8 cellular contexts compared by ENCODE assay signal in genomic region chr5:100904259-100904822, GRCh38. TPM values are rescaled to one million over a fixed set of nuclear protein-coding genes. Genes with fewer than 3 reads are reported as not detected.
A peak's percentile ranks its signal among the peaks of the same experiment; 100 is the strongest.
DNase-seq lines count a peak whose midpoint lies in the region; ATAC-seq, FAIRE-seq and TF ChIP-seq lines count a peak whose summit lies in the region.

No MANE protein-coding gene starts in this region.

- TF ChIP-seq POLR2A in GM12892 (IDR thresholded peaks at IDR 0.05; ENCODE audit: low read depth, low read length): peak; percentile 56; the same call in 1 of the 2 replicates
- TF ChIP-seq POLR2A in stomach (IDR thresholded peaks at IDR 0.05): no peak
- no peak for TF ChIP-seq POLR2A in ovary (IDR thresholded peaks at IDR 0.05)

- TF ChIP-seq EP300 in stomach (IDR thresholded peaks at IDR 0.05) (no peak), ovary (IDR thresholded peaks at IDR 0.05) (no peak)

- no peaks in the 10 kb centered on the region for H3K9me3 ChIP-seq in stomach
- H3K9me3 ChIP-seq in ovary: no peaks in the 10 kb centered on the region

- H3K36me3 ChIP-seq in stomach (no peaks in the 10 kb centered on the region), ovary (no peaks in the 10 kb centered on the region)

- peak overlapping the region in 4 of 5 donors; percentile 47 to 85 (median 75) for H3K27ac ChIP-seq in stomach
- no peak overlapping the region for H3K27ac ChIP-seq in ovary

- ATAC-seq in HG02571 (IDR thresholded peaks at IDR 0.05; ENCODE audit: unreplicated experiment) (peak; percentile 22), HG03025 (IDR thresholded peaks at IDR 0.05; ENCODE audit: low FRiP score, unreplicated experiment) (no peak)

- intact Hi-C loops in stomach (cut with DNase I; ENCODE audit: low total_unique reads): no loop called here
- intact Hi-C loops in ovary (cut with DNase I): no loop called here

- FAIRE-seq in GM12892 (lab: Jason Lieb, UNC): peak; percentile 93

- DNase-seq in GM12892 (ENCODE audit: insufficient read length) (no peak), NOMO-1 treated with dmso at 0.1 percent for 144 hours (lab: John Stamatoyannopoulos, UW; ENCODE audit: unreplicated experiment) (peak; percentile 50), left kidney (ENCODE audit: low read depth, low spot score) (peak; percentile 64), stomach (peak; percentile 26), ovary (no peak)
- DNase-seq in activated naive CD4-positive, alpha-beta T cell treated with anti-CD3 and anti-CD28 coated beads, Interleukin-2, amount 50 U/mL, for 16 hours: peak; percentile 47

- H3K4me1 ChIP-seq in stomach (peaks cover 0 to 45% (median 23%) of the 10 kb centered on the region in 4 donors), ovary (ENCODE audit: insufficient read depth) (no peaks in the 10 kb centered on the region)

- H3K27me3 ChIP-seq in stomach: peaks cover 2 to 55% (median 12%) of the 10 kb centered on the region in 3 donors
- H3K27me3 ChIP-seq in ovary: no peaks in the 10 kb centered on the region

- no peak for TF ChIP-seq CTCF in stomach (IDR thresholded peaks at IDR 0.05)
- no peak for TF ChIP-seq CTCF in ovary (IDR thresholded peaks at IDR 0.05)

- H3K4me3 ChIP-seq in stomach (peak overlapping the region; percentile 42 to 55 (median 52)), ovary (no peak overlapping the region)

- WGBS in stomach, 5 donors: 7 to 26% (median 17%) methylated on average over 22 of the region's 22 CpGs
- 22 to 33% (median 24%) methylated on average over 22 of the region's 22 CpGs for WGBS in ovary, 3 donors

RNA-seq across cellular contexts. Expression of gene ST8SIA4, which starts 1.3 kb away (rescaled TPM):
- 21.1 TPM for polyA plus RNA-seq in GM12892 (2012; ENCODE audit: missing spikeins)
- total RNA-seq in stomach (1 to 10 TPM in 4 of 5 donors, under 1 TPM in 1; 0.29 to 7.7 (median 2.9) TPM), ovary (1 to 10 TPM in 6 of 7 donors, under 1 TPM in 1; 0.95 to 3.5 (median 2.3) TPM)
- polyA plus RNA-seq in stomach (1 to 10 TPM in 1 of 3 donors, under 1 TPM in 2; 0.38 to 1.1 (median 0.44) TPM), ovary (1 to 10 TPM in 1 of 2 donors, under 1 TPM in 1; 0.61 to 1.9 TPM)

Comparison
In these comparisons a context has a peak if more than half of its experiments do, and no peak if none do; other contexts are left out.
1. DNase-seq: peak in NOMO-1 treated with dmso at 0.1 percent for 144 hours (single experiment), activated naive CD4-positive, alpha-beta T cell treated with anti-CD3 and anti-CD28 coated beads, Interleukin-2, amount 50 U/mL, for 16 hours (single experiment), left kidney (single experiment) and stomach (single experiment); none in GM12892 (single experiment) and ovary (0 of 5).
2. H3K27ac ChIP-seq: peak in stomach (4 of 5); none in ovary (0 of 2).